32 cellular contexts compared by ENCODE assay signal in genomic region chr13:100266026-100266425, GRCh38.
"Had no signal": no experiment of that assay in that cellular context is flagged by ENCODE, and none has a peak within 500 bp of the region (broad histone marks: within the 10 kb centered on the region; RNA-seq: fewer than 3 reads in every experiment).

No MANE protein-coding gene starts in this region.

- H3K36me3 ChIP-seq: adrenal gland, colonic mucosa had no signal

- H3K4me1 ChIP-seq: adrenal gland, body of pancreas, colonic mucosa had no signal

- H3K27ac ChIP-seq: adrenal gland, body of pancreas, colonic mucosa, epithelial cell of prostate, WERI-Rb-1 had no signal

- H3K27me3 ChIP-seq: adrenal gland, body of pancreas, colonic mucosa had no signal

- H3K4me3 Mint-ChIP-seq: activated B cell treated with CpG ODN at 0.5 μM for 24 hours; activated CD4-positive, alpha-beta memory T cell treated with anti-CD3 and anti-CD28 coated beads for 36 hours; activated CD4-positive, alpha-beta T cell treated with anti-CD3 and anti-CD28 coated beads, Interleukin-2, amount 10 ng/mL, durations not matched to agents 24 days and 14 days; activated CD8-positive, alpha-beta memory T cell treated with anti-CD3 and anti-CD28 coated beads, Interleukin-2, amount 10 ng/mL, durations not matched to agents 7 days and 5 days; activated CD8-positive, alpha-beta T cell treated with anti-CD3 and anti-CD28 coated beads, Interleukin-2, amount 10 ng/mL, durations not matched to agents 7 days and 5 days; activated naive CD4-positive, alpha-beta T cell treated with anti-CD3 and anti-CD28 coated beads for 36 hours; activated naive CD4-positive, alpha-beta T cell treated with anti-CD3 and anti-CD28 coated beads, Interleukin-2, amount 50 U/mL, for 24 hours; activated naive CD8-positive, alpha-beta T cell treated with anti-CD3 and anti-CD28 coated beads for 36 hours; activated naive CD8-positive, alpha-beta T cell treated with anti-CD3 and anti-CD28 coated beads, Interleukin-2, amount 50 U/mL, for 24 hours; activated T-helper 1 cell treated with anti-CD3 and anti-CD28 coated beads, Interleukin-12 subunit alpha, Interleukin-12 subunit beta, Interleukin-2, Interleukin-4 antibody, amounts not matched to agents 30 ng/mL and 10 ng/mL and 1 ng/mL, durations not matched to agents 14 hours and 24 hours and 36 hours; T-helper 17 cell; T-helper 2 cell treated with Interferon-gamma antibody and Interleukin-4, amounts not matched to agents 5 μg/mL and 100 μg/mL, for 36 hours had no signal

- H3K9me3 Mint-ChIP-seq: activated B cell treated with CpG ODN at 0.5 μM for 24 hours; activated CD4-positive, alpha-beta memory T cell treated with anti-CD3 and anti-CD28 coated beads for 36 hours; activated naive CD4-positive, alpha-beta T cell treated with anti-CD3 and anti-CD28 coated beads for 36 hours; activated naive CD4-positive, alpha-beta T cell treated with anti-CD3 and anti-CD28 coated beads, Interleukin-2, amount 50 U/mL, for 24 hours; activated naive CD8-positive, alpha-beta T cell treated with anti-CD3 and anti-CD28 coated beads for 36 hours; activated T-helper 1 cell treated with anti-CD3 and anti-CD28 coated beads, Interleukin-12 subunit alpha, Interleukin-12 subunit beta, Interleukin-2, Interleukin-4 antibody, amounts not matched to agents 30 ng/mL and 10 ng/mL and 1 ng/mL, durations not matched to agents 14 hours and 24 hours and 36 hours; activated T-helper 2 cell treated with anti-CD3 and anti-CD28 coated beads, Interferon-gamma antibody, Interleukin-2, Interleukin-4, amounts not matched to agents 10 μg/mL and 5 μg/mL and 100 μg/mL, durations not matched to agents 14 hours and 24 hours and 36 hours; T-helper 2 cell treated with Interferon-gamma antibody and Interleukin-4, amounts not matched to agents 5 μg/mL and 100 μg/mL, for 36 hours had no signal

- ATAC-seq: activated CD4-positive, CD25-positive, alpha-beta regulatory T cell treated with anti-CD3 and anti-CD28 coated beads, Interleukin-2, amount 50 U/mL, for 24 hours; activated CD8-positive, alpha-beta memory T cell treated with anti-CD3 and anti-CD28 coated beads, Interleukin-2, amount 10 ng/mL, durations not matched to agents 7 days and 5 days; activated CD8-positive, alpha-beta T cell treated with anti-CD3 and anti-CD28 coated beads, Interleukin-2, amount 10 ng/mL, durations not matched to agents 7 days and 5 days; activated naive CD8-positive, alpha-beta T cell treated with anti-CD3 and anti-CD28 coated beads, Interleukin-2, amount 50 U/mL, for 24 hours; body of pancreas; esophagus mucosa; T-helper 17 cell had no signal

- H3K4me3 ChIP-seq: adrenal gland, body of pancreas, colonic mucosa had no signal

- H3K4me1 Mint-ChIP-seq: activated B cell treated with CpG ODN at 0.5 μM for 24 hours; activated CD4-positive, alpha-beta T cell treated with anti-CD3 and anti-CD28 coated beads, Interleukin-2, amount 10 ng/mL, durations not matched to agents 24 days and 14 days; activated CD8-positive, alpha-beta memory T cell treated with anti-CD3 and anti-CD28 coated beads, Interleukin-2, amount 10 ng/mL, durations not matched to agents 7 days and 5 days; activated naive CD4-positive, alpha-beta T cell treated with anti-CD3 and anti-CD28 coated beads, Interleukin-2, amount 50 U/mL, for 24 hours; activated naive CD8-positive, alpha-beta T cell treated with anti-CD3 and anti-CD28 coated beads for 36 hours; activated naive CD8-positive, alpha-beta T cell treated with anti-CD3 and anti-CD28 coated beads, Interleukin-2, amount 50 U/mL, for 24 hours; T-helper 17 cell had no signal

- H3K27ac Mint-ChIP-seq: activated B cell treated with CpG ODN at 0.5 μM for 24 hours; activated CD4-positive, alpha-beta memory T cell treated with anti-CD3 and anti-CD28 coated beads for 36 hours; activated CD4-positive, alpha-beta T cell treated with anti-CD3 and anti-CD28 coated beads, Interleukin-2, amount 10 ng/mL, durations not matched to agents 24 days and 14 days; activated CD8-positive, alpha-beta memory T cell treated with anti-CD3 and anti-CD28 coated beads, Interleukin-2, amount 10 ng/mL, durations not matched to agents 7 days and 5 days; activated CD8-positive, alpha-beta T cell treated with anti-CD3 and anti-CD28 coated beads, Interleukin-2, amount 10 ng/mL, durations not matched to agents 7 days and 5 days; activated naive CD4-positive, alpha-beta T cell treated with anti-CD3 and anti-CD28 coated beads for 36 hours; activated naive CD4-positive, alpha-beta T cell treated with anti-CD3 and anti-CD28 coated beads, Interleukin-2, amount 50 U/mL, for 24 hours; activated naive CD8-positive, alpha-beta T cell treated with anti-CD3 and anti-CD28 coated beads for 36 hours; activated naive CD8-positive, alpha-beta T cell treated with anti-CD3 and anti-CD28 coated beads, Interleukin-2, amount 50 U/mL, for 24 hours; activated T-helper 1 cell treated with anti-CD3 and anti-CD28 coated beads, Interleukin-12 subunit alpha, Interleukin-12 subunit beta, Interleukin-2, Interleukin-4 antibody, amounts not matched to agents 30 ng/mL and 10 ng/mL and 1 ng/mL, durations not matched to agents 14 hours and 24 hours and 36 hours; activated T-helper 2 cell treated with anti-CD3 and anti-CD28 coated beads, Interferon-gamma antibody, Interleukin-2, Interleukin-4, amounts not matched to agents 10 μg/mL and 5 μg/mL and 100 μg/mL, durations not matched to agents 14 hours and 24 hours and 36 hours; T-helper 17 cell; T-helper 2 cell treated with Interferon-gamma antibody and Interleukin-4, amounts not matched to agents 5 μg/mL and 100 μg/mL, for 36 hours had no signal

- DNase-seq: activated B cell treated with CpG ODN at 0.5 μM for 24 hours; activated CD4-positive, alpha-beta memory T cell treated with anti-CD3 and anti-CD28 coated beads for 36 hours; activated CD4-positive, alpha-beta T cell treated with anti-CD3 and anti-CD28 coated beads, Interleukin-2, amount 10 ng/mL, durations not matched to agents 24 days and 14 days; activated CD8-positive, alpha-beta memory T cell treated with anti-CD3 and anti-CD28 coated beads, Interleukin-2, amount 10 ng/mL, durations not matched to agents 7 days and 5 days; activated CD8-positive, alpha-beta memory T cell treated with anti-CD3 and anti-CD28 coated beads, Interleukin-2, amount 50 U/mL, for 4 hours; activated CD8-positive, alpha-beta T cell treated with anti-CD3 and anti-CD28 coated beads, Interleukin-2, amount 10 ng/mL, durations not matched to agents 7 days and 5 days; activated effector memory CD4-positive, alpha-beta T cell treated with anti-CD3 and anti-CD28 coated beads, Interleukin-2, amount 50 U/mL, for 16 hours; activated naive CD4-positive, alpha-beta T cell treated with anti-CD3 and anti-CD28 coated beads for 36 hours; activated naive CD8-positive, alpha-beta T cell treated with anti-CD3 and anti-CD28 coated beads for 36 hours; activated naive CD8-positive, alpha-beta T cell treated with anti-CD3 and anti-CD28 coated beads, Interleukin-2, amount 50 U/mL, for 24 hours; activated T-cell treated with anti-CD3 and anti-CD28 coated beads, Interleukin-2, amount 50 U/mL, for 1 hour; activated T-cell treated with anti-CD3 and anti-CD28 coated beads, Interleukin-2, amount 50 U/mL, for 48 hours; adrenal gland; amygdala; aorta; body of pancreas; central memory CD4-positive, alpha-beta T cell; cerebellar nuclear complex; colonic mucosa; effector CD8-positive, alpha-beta T cell; foreskin fibroblast; head of caudate nucleus; T-helper 17 cell; T1000; WERI-Rb-1 had no signal

- H3K9me3 ChIP-seq: adrenal gland, body of pancreas, colonic mucosa had no signal

- H3K27me3 Mint-ChIP-seq: activated B cell treated with CpG ODN at 0.5 μM for 24 hours; activated CD4-positive, alpha-beta memory T cell treated with anti-CD3 and anti-CD28 coated beads for 36 hours; activated CD4-positive, alpha-beta T cell treated with anti-CD3 and anti-CD28 coated beads, Interleukin-2, amount 10 ng/mL, durations not matched to agents 24 days and 14 days; activated CD8-positive, alpha-beta memory T cell treated with anti-CD3 and anti-CD28 coated beads, Interleukin-2, amount 10 ng/mL, durations not matched to agents 7 days and 5 days; activated naive CD4-positive, alpha-beta T cell treated with anti-CD3 and anti-CD28 coated beads, Interleukin-2, amount 50 U/mL, for 24 hours; activated naive CD8-positive, alpha-beta T cell treated with anti-CD3 and anti-CD28 coated beads for 36 hours; activated naive CD8-positive, alpha-beta T cell treated with anti-CD3 and anti-CD28 coated beads, Interleukin-2, amount 50 U/mL, for 24 hours; T-helper 17 cell had no signal
